ENCODE assay signal across 2 cellular contexts in the genomic region with DNA sequence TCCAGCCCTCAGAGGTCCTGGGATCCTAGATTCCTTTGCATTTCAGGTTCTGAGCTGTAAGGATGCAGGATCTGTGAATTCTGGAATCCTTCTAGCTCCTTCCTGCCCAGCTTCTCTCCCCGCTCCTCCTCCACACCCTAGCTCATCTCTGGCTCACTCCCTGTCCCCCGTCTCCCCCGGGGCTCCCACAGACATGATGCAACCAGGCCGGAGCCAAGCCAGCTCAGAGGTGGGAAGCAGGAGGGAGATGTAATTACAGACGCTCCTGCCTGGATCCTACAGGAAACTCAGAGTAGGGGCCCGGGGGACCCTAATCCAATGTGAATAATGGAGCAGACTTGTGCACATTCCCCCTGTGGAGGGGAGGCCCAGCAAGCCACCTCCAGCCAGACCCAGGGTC.
A peak's percentile ranks its signal among the peaks of the same experiment; 100 is the strongest.
TF ChIP-seq lines count a peak whose summit lies in the region.

No MANE protein-coding gene starts in this region.

TF ChIP-seq in IMR-90, 13 proteins besides CTCF, POLR2A, EP300 and RAD21:
- peak; percentile 90 for TF ChIP-seq CEBPB (IDR thresholded peaks at IDR 0.05; ENCODE audit: low read depth, low read length)
- TF ChIP-seq SMC3 (IDR thresholded peaks at IDR 0.05; ENCODE audit: low read depth, low read length) = no peak
- peak; percentile 59; the same call in 1 of the 2 replicates for TF ChIP-seq MAZ (IDR thresholded peaks at IDR 0.05; ENCODE audit: borderline replicate concordance, low read depth, low read length)

TF ChIP-seq in H1, 55 proteins besides CTCF, POLR2A, EP300 and RAD21:
- TF ChIP-seq, protein P1, sequence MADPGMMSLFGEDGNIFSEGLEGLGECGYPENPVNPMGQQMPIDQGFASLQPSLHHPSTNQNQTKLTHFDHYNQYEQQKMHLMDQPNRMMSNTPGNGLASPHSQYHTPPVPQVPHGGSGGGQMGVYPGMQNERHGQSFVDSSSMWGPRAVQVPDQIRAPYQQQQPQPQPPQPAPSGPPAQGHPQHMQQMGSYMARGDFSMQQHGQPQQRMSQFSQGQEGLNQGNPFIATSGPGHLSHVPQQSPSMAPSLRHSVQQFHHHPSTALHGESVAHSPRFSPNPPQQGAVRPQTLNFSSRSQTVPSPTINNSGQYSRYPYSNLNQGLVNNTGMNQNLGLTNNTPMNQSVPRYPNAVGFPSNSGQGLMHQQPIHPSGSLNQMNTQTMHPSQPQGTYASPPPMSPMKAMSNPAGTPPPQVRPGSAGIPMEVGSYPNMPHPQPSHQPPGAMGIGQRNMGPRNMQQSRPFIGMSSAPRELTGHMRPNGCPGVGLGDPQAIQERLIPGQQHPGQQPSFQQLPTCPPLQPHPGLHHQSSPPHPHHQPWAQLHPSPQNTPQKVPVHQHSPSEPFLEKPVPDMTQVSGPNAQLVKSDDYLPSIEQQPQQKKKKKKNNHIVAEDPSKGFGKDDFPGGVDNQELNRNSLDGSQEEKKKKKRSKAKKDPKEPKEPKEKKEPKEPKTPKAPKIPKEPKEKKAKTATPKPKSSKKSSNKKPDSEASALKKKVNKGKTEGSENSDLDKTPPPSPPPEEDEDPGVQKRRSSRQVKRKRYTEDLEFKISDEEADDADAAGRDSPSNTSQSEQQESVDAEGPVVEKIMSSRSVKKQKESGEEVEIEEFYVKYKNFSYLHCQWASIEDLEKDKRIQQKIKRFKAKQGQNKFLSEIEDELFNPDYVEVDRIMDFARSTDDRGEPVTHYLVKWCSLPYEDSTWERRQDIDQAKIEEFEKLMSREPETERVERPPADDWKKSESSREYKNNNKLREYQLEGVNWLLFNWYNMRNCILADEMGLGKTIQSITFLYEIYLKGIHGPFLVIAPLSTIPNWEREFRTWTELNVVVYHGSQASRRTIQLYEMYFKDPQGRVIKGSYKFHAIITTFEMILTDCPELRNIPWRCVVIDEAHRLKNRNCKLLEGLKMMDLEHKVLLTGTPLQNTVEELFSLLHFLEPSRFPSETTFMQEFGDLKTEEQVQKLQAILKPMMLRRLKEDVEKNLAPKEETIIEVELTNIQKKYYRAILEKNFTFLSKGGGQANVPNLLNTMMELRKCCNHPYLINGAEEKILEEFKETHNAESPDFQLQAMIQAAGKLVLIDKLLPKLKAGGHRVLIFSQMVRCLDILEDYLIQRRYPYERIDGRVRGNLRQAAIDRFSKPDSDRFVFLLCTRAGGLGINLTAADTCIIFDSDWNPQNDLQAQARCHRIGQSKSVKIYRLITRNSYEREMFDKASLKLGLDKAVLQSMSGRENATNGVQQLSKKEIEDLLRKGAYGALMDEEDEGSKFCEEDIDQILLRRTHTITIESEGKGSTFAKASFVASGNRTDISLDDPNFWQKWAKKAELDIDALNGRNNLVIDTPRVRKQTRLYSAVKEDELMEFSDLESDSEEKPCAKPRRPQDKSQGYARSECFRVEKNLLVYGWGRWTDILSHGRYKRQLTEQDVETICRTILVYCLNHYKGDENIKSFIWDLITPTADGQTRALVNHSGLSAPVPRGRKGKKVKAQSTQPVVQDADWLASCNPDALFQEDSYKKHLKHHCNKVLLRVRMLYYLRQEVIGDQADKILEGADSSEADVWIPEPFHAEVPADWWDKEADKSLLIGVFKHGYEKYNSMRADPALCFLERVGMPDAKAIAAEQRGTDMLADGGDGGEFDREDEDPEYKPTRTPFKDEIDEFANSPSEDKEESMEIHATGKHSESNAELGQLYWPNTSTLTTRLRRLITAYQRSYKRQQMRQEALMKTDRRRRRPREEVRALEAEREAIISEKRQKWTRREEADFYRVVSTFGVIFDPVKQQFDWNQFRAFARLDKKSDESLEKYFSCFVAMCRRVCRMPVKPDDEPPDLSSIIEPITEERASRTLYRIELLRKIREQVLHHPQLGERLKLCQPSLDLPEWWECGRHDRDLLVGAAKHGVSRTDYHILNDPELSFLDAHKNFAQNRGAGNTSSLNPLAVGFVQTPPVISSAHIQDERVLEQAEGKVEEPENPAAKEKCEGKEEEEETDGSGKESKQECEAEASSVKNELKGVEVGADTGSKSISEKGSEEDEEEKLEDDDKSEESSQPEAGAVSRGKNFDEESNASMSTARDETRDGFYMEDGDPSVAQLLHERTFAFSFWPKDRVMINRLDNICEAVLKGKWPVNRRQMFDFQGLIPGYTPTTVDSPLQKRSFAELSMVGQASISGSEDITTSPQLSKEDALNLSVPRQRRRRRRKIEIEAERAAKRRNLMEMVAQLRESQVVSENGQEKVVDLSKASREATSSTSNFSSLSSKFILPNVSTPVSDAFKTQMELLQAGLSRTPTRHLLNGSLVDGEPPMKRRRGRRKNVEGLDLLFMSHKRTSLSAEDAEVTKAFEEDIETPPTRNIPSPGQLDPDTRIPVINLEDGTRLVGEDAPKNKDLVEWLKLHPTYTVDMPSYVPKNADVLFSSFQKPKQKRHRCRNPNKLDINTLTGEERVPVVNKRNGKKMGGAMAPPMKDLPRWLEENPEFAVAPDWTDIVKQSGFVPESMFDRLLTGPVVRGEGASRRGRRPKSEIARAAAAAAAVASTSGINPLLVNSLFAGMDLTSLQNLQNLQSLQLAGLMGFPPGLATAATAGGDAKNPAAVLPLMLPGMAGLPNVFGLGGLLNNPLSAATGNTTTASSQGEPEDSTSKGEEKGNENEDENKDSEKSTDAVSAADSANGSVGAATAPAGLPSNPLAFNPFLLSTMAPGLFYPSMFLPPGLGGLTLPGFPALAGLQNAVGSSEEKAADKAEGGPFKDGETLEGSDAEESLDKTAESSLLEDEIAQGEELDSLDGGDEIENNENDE (IDR thresholded peaks at IDR 0.05; ENCODE audit: insufficient replicate concordance, low read length) = no peak
- TF ChIP-seq SUZ12 (IDR thresholded peaks at IDR 0.05; ENCODE audit: low read length) = no peak
- no peak for TF ChIP-seq FOSL1 (IDR thresholded peaks at IDR 0.05; ENCODE audit: insufficient read depth, low read depth, low read length)
- TF ChIP-seq MAFK (IDR thresholded peaks at IDR 0.05; ENCODE audit: low read depth, low read length) = no peak
- no peak for TF ChIP-seq KDM5A (IDR thresholded peaks at IDR 0.05; ENCODE audit: low read length)
- no peak for TF ChIP-seq YY1 (IDR thresholded peaks at IDR 0.05; ENCODE audit: low read depth, low read length)
- no peak for TF ChIP-seq TAF1 (IDR thresholded peaks at IDR 0.05; ENCODE audit: low read depth, low read length)
- TF ChIP-seq NRF1 (IDR thresholded peaks at IDR 0.05; ENCODE audit: low read depth, low read length) = no peak
- TF ChIP-seq HDAC6 (IDR thresholded peaks at IDR 0.05; ENCODE audit: low read depth, low read length) = no peak
- no peak for TF ChIP-seq SP2 (IDR thresholded peaks at IDR 0.05; ENCODE audit: low read length)
